8 cellular contexts compared by ENCODE assay signal in genomic region chr10:104231784-104232612, GRCh38. TPM values are rescaled to one million over a fixed set of nuclear protein-coding genes. Genes with fewer than 3 reads are reported as not detected.
DNase-seq lines count a peak whose midpoint lies in the region; ATAC-seq, FAIRE-seq and TF ChIP-seq lines count a peak whose summit lies in the region.

Gene CFAP43 (minus strand): TSS chr10:104232364. CDS start chr10:104232246, 118 bp downstream.

- POLR2A ChIA-PET in A673 (lab: Charles Lee; ENCODE audit: low non-redundant PET), result interaction anchor here (0.5 kb wide), 1 partner anchor 315 kb away, joined by 15 read pairs; no protein-coding TSS in a partner anchor

- intact Hi-C loops in A673 (cut with micrococcal nuclease; ENCODE audit: unreplicated experiment), result no loop called here

- H3K4me3 Mint-ChIP-seq in central memory CD8-positive, alpha-beta T cell, result peak within 1 kb of the TSS; percentile 78
- peak within 1 kb of the TSS; percentile 85 to 91 (median 87) for H3K4me3 Mint-ChIP-seq in immature natural killer cell

- H3K36me3 Mint-ChIP-seq in central memory CD8-positive, alpha-beta T cell (ENCODE audit: insufficient read depth), result peaks cover 11% of the 10 kb centered on the region
- H3K36me3 Mint-ChIP-seq in immature natural killer cell, result no peaks in the 10 kb centered on the region

- peaks cover 58% of the 10 kb centered on the region for H3K27me3 Mint-ChIP-seq in central memory CD8-positive, alpha-beta T cell
- H3K27me3 Mint-ChIP-seq in immature natural killer cell (ENCODE audit: low read depth in 3 of 3), result peaks cover 15 to 25% (median 23%) of the 10 kb centered on the region in 3 donors

- ATAC-seq in GM18870 (IDR thresholded peaks at IDR 0.05; ENCODE audit: unreplicated experiment), result peak; percentile 100
- ATAC-seq in HG03139 (IDR thresholded peaks at IDR 0.05; ENCODE audit: unreplicated experiment), result peak; percentile 100
- peak; percentile 100 for ATAC-seq in central memory CD8-positive, alpha-beta T cell (replicated peaks; ENCODE audit: extremely low read depth, poor library complexity, severe bottlenecking)

- H3K27ac ChIP-seq in A673 (ENCODE audit: low read depth, low read length, poor library complexity, severe bottlenecking) (peak within 1 kb of the TSS; percentile 45), small intestine (ENCODE audit: low read depth in 1 of 2, low read length in 1 of 2) (peak within 1 kb of the TSS; percentile 55 to 62)

- CTCF ChIA-PET in A673 (lab: Charles Lee), result no interaction called here

- H3K4me3 ChIP-seq in A673 (ENCODE audit: low read depth, low read length, poor library complexity, severe bottlenecking), result peak within 1 kb of the TSS; percentile 70
- peak within 1 kb of the TSS; percentile 60 to 94 for H3K4me3 ChIP-seq in small intestine (ENCODE audit: low read depth in 1 of 2, low read length in 2 of 2)

- peaks cover 18% of the 10 kb centered on the region for H3K4me1 Mint-ChIP-seq in central memory CD8-positive, alpha-beta T cell
- peaks cover 14 to 27% of the 10 kb centered on the region in 2 donors for H3K4me1 Mint-ChIP-seq in immature natural killer cell

- no peak for FAIRE-seq in small intestine (lab: Jason Lieb, UNC)

- peaks cover 6% of the 10 kb centered on the region for H3K27me3 ChIP-seq in A673 (replicated peaks; ENCODE audit: insufficient read depth, low read depth, low read length, poor library complexity)
- H3K27me3 ChIP-seq in small intestine (ENCODE audit: control insufficient read depth in 2 of 2, insufficient read depth in 2 of 2, low read length in 2 of 2), result no peaks in the 10 kb centered on the region

- BruUV-seq in A673 (replicated peaks; lab: Mats Ljungman, UMichigan), result no TSS peak

- no peaks in the 10 kb centered on the region for H3K9me3 ChIP-seq in A673 (ENCODE audit: low read depth, low read length, poor library complexity, severe bottlenecking)
- H3K9me3 ChIP-seq in small intestine (ENCODE audit: control insufficient read depth, low read depth), result no peaks in the 10 kb centered on the region

- H3K36me3 ChIP-seq in A673 (ENCODE audit: insufficient read depth, low read length, poor library complexity, severe bottlenecking) (no peaks in the 10 kb centered on the region), small intestine (ENCODE audit: control insufficient read depth in 2 of 2, insufficient read depth in 2 of 2, low read length in 2 of 2) (no peaks in the 10 kb centered on the region)

- H3K9me3 Mint-ChIP-seq in central memory CD8-positive, alpha-beta T cell, result no peaks in the 10 kb centered on the region
- peaks cover 0 to 2% (median 0%) of the 10 kb centered on the region in 6 donors for H3K9me3 Mint-ChIP-seq in immature natural killer cell

- no peak for TF ChIP-seq CTCF in A673 (conservative IDR thresholded peaks at IDR 0.05; ENCODE audit: low read depth, low read length)

- H3K27ac Mint-ChIP-seq in central memory CD8-positive, alpha-beta T cell (ENCODE audit: low read depth), result peak within 1 kb of the TSS; percentile 88
- peak within 1 kb of the TSS in 5 of 6 donors; percentile 65 to 84 (median 78) for H3K27ac Mint-ChIP-seq in immature natural killer cell

- WGBS in small intestine, 3 donors, result 0 to 1% (median 1%) methylated on average over 43 to 60 of the region's 60 CpGs

- peaks cover 6% of the 10 kb centered on the region for H3K4me1 ChIP-seq in A673 (ENCODE audit: insufficient read depth, low read length, poor library complexity, severe bottlenecking)
- no peaks in the 10 kb centered on the region for H3K4me1 ChIP-seq in small intestine (ENCODE audit: control insufficient read depth in 2 of 2, insufficient read depth in 1 of 2, low read depth in 1 of 2, low read length in 1 of 2)

- DNase-seq in A673 (ENCODE audit: low spot score), result peak; percentile 98
- peak; percentile 96 for DNase-seq in NCI-H2227 (lab: John Stamatoyannopoulos, UW; ENCODE audit: unreplicated experiment)
- peak; percentile 95 for DNase-seq in activated CD4-positive, CD25-positive, alpha-beta regulatory T cell treated with anti-CD3 and anti-CD28 coated beads, Interleukin-2, amount 50 U/mL, for 16 hours (ENCODE audit: low read depth, low spot score)
- peak; percentile 99 to 100 for DNase-seq in central memory CD8-positive, alpha-beta T cell (ENCODE audit: low spot score in 2 of 2)
- peak; percentile 98 to 99 (median 98) for DNase-seq in immature natural killer cell
- DNase-seq in small intestine, result peak; percentile 98

RNA-seq across cellular contexts. Expression of gene CFAP43, which starts in this region (rescaled TPM):
- total RNA-seq in A673 (2021), result 0.13 and 0.35 TPM in 2 replicates
- under 1 TPM in 1 of 3 donors, not detected in 2; 0.19 TPM for polyA plus RNA-seq in immature natural killer cell
- polyA plus RNA-seq in small intestine, result under 1 TPM in 1 of 3 donors, not detected in 2; 0.21 TPM

Comparison
In these comparisons a context has a peak if more than half of its experiments do, and no peak if none do; other contexts are left out.
1. Peak in every context shown above with its lines: DNase-seq, ATAC-seq, H3K4me3 ChIP-seq and H3K27ac ChIP-seq.
2. Peak in DNase-seq, H3K4me3 ChIP-seq and H3K27ac ChIP-seq in A673; RNA of the gene not detected or under 1 TPM.
3. Peak in DNase-seq in immature natural killer cell; RNA of the gene not detected or under 1 TPM.
4. Peak in DNase-seq, H3K4me3 ChIP-seq and H3K27ac ChIP-seq in small intestine; RNA of the gene not detected or under 1 TPM.